Comparison of ENCODE assay signal across 28 cellular contexts in the genomic region with DNA sequence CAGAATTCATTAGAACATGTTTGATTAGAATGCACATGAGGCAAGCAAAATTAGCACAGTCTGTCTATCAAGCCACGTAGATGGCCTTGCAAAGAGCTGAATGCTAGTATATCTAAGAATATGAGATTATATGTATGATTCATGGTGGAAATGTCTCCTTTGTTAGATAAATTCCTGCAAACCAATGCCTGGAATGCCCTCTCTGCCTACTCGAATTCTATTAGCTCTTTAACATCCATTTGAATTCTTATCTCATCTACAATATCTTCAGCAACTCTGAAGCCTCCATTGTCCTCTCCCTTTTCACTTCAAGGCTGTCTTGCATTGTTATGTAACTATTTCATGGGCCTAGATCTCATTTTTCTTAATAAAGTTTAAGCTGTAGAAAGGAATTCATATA.
DNase-seq lines count a peak whose midpoint lies in the region; ATAC-seq and TF ChIP-seq lines count a peak whose summit lies in the region.
"Had no signal": no experiment of that assay in that cellular context is flagged by ENCODE, and none has a peak within 500 bp of the region (broad histone marks: within the 10 kb centered on the region; RNA-seq: fewer than 3 reads in every experiment).

No MANE protein-coding gene starts in this region.

- DNase-seq in GM23338 (ENCODE audit: low spot score) (peak; percentile 74), adipocyte (ENCODE audit: low read depth) (peak; percentile 42), non-pigmented ciliary epithelial cell (ENCODE audit: low read depth) (peak; percentile 34), endodermal cell (no peak), left lobe of liver (ENCODE audit: low spot score) (no peak), inferior parietal cortex (ENCODE audit: extremely low spot score) (no peak), HPDE6-E6E7 (ENCODE audit: extremely low spot score) (no peak)
- DNase-seq: ACHN; activated CD4-positive, alpha-beta T cell treated with anti-CD3 and anti-CD28 coated beads for 48 hours; activated effector memory CD4-positive, alpha-beta T cell treated with Interleukin-2 at 50 U/mL for 16 hours; anterior cingulate cortex; CD8-positive, alpha-beta T cell; effector CD8-positive, alpha-beta T cell; left colon; NCI-H146; NCI-H446 treated with DMSO at 0.1 percent for 48 hours; NCI-H774; posterior cingulate gyrus; SJCRH30; stimulated activated CD4-positive, alpha-beta T cell treated with anti-CD3 and anti-CD28 coated beads, Interleukin-4, amount 100 ng/mL, for 4 hours; T1000; WERI-Rb-1 had no signal

- H3K4me3 Mint-ChIP-seq in GM23338: no peak overlapping the region
- H3K4me3 Mint-ChIP-seq in endodermal cell: no peak overlapping the region
- H3K4me3 Mint-ChIP-seq: B cell; CD8-positive, alpha-beta T cell had no signal

- no peaks in the 10 kb centered on the region; the same call in 1 of the 2 replicates for H3K36me3 ChIP-seq in GM23338 (ENCODE audit: insufficient read depth)
- no peaks in the 10 kb centered on the region for H3K36me3 ChIP-seq in adipocyte (ENCODE audit: control insufficient read depth, insufficient read depth, low read length, severe bottlenecking)
- H3K36me3 ChIP-seq in iPS-18a (ENCODE audit: control insufficient read depth, low read depth, low read length): no peaks in the 10 kb centered on the region
- H3K36me3 ChIP-seq in endodermal cell (ENCODE audit: control insufficient read depth, insufficient read depth, low read length): no peaks in the 10 kb centered on the region
- H3K36me3 ChIP-seq: SJCRH30, tibial nerve, WERI-Rb-1 had no signal

- H3K4me1 ChIP-seq in GM23338 (ENCODE audit: insufficient read depth): peaks cover 33% of the 10 kb centered on the region
- no peaks in the 10 kb centered on the region for H3K4me1 ChIP-seq in adipocyte (ENCODE audit: control insufficient read depth, insufficient read depth, low read length)
- peaks cover 35% of the 10 kb centered on the region for H3K4me1 ChIP-seq in iPS-18a (ENCODE audit: control insufficient read depth, low read depth, low read length)
- H3K4me1 ChIP-seq in endodermal cell (ENCODE audit: control insufficient read depth, insufficient read depth, low read length): no peaks in the 10 kb centered on the region
- H3K4me1 ChIP-seq: SJCRH30, tibial nerve had no signal

- peaks cover 32% of the 10 kb centered on the region for H3K4me1 Mint-ChIP-seq in GM23338
- peaks cover 16% of the 10 kb centered on the region for H3K4me1 Mint-ChIP-seq in endodermal cell
- H3K4me1 Mint-ChIP-seq: B cell had no signal

- H2AFZ ChIP-seq in GM23338: no peak overlapping the region

- H3K9me3 ChIP-seq in adipocyte (ENCODE audit: control insufficient read depth, low read length) (peaks cover 4% of the 10 kb centered on the region), iPS-18a (ENCODE audit: control insufficient read depth, low read depth, low read length) (peaks cover 3% of the 10 kb centered on the region), endodermal cell (ENCODE audit: control insufficient read depth, low read length) (peaks cover 7% of the 10 kb centered on the region)
- H3K9me3 ChIP-seq: SJCRH30, tibial nerve had no signal

- no peaks in the 10 kb centered on the region for H4K20me1 ChIP-seq in GM23338 (replicated peaks; ENCODE audit: insufficient read depth)

- H3K27ac Mint-ChIP-seq in GM23338 (peak overlapping the region; percentile 81), endodermal cell (no peak overlapping the region)
- H3K27ac Mint-ChIP-seq: activated naive CD4-positive, alpha-beta T cell treated with anti-CD3 and anti-CD28 coated beads, Interleukin-2, amount 50 U/mL, for 72 hours; B cell; CD8-positive, alpha-beta T cell had no signal

- TF ChIP-seq CTCF in GM23338 (conservative IDR thresholded peaks at IDR 0.05; ENCODE audit: low read depth in 2 of 2) (no peak), endodermal cell (conservative IDR thresholded peaks at IDR 0.05) (no peak)

- peak overlapping the region; percentile 86 for H3K27ac ChIP-seq in GM23338 (ENCODE audit: low read depth)
- peak overlapping the region; percentile 67 for H3K27ac ChIP-seq in iPS-18a (ENCODE audit: low read length)
- no peak overlapping the region for H3K27ac ChIP-seq in endodermal cell (ENCODE audit: low read depth, low read length)
- H3K27ac ChIP-seq: coronary artery, SJCRH30, tibial nerve, WERI-Rb-1 had no signal

- peak overlapping the region; percentile 1; the same call in 1 of the 2 replicates for H3K4me2 ChIP-seq in GM23338

- no peaks in the 10 kb centered on the region for H3F3A ChIP-seq in GM23338 (replicated peaks; ENCODE audit: low read depth)

- H3K79me2 ChIP-seq in GM23338 (replicated peaks; ENCODE audit: insufficient read depth): no peaks in the 10 kb centered on the region

- ATAC-seq in GM23338: peak; percentile 93
- ATAC-seq in left lobe of liver: no peak
- ATAC-seq: activated naive CD4-positive, alpha-beta T cell treated with anti-CD3 and anti-CD28 coated beads, Interleukin-2, amount 50 U/mL, for 72 hours; CD8-positive, alpha-beta T cell; left colon; sciatic nerve had no signal

- H3K4me3 ChIP-seq in GM23338: no peak overlapping the region
- H3K4me3 ChIP-seq in adipocyte (ENCODE audit: low read length): no peak overlapping the region
- peak overlapping the region; percentile 21 for H3K4me3 ChIP-seq in iPS-18a (ENCODE audit: low read length)
- no peak overlapping the region for H3K4me3 ChIP-seq in endodermal cell (ENCODE audit: low read length)
- H3K4me3 ChIP-seq: coronary artery, SJCRH30, tibial nerve had no signal

- H3K36me3 Mint-ChIP-seq in GM23338 (ENCODE audit: low read depth) (peaks cover 43% of the 10 kb centered on the region), endodermal cell (ENCODE audit: low read depth) (no peaks in the 10 kb centered on the region)
- H3K36me3 Mint-ChIP-seq: activated naive CD4-positive, alpha-beta T cell treated with anti-CD3 and anti-CD28 coated beads, Interleukin-2, amount 50 U/mL, for 72 hours; CD8-positive, alpha-beta T cell had no signal

- H3K9me2 ChIP-seq in GM23338 (ENCODE audit: insufficient read depth): no peaks in the 10 kb centered on the region

- H3K27me3 Mint-ChIP-seq in GM23338 (ENCODE audit: insufficient read depth, low read depth, poor library complexity): no peaks in the 10 kb centered on the region
- H3K27me3 Mint-ChIP-seq in endodermal cell (ENCODE audit: insufficient read depth): no peaks in the 10 kb centered on the region

- no peaks in the 10 kb centered on the region for H3K27me3 ChIP-seq in GM23338 (ENCODE audit: insufficient read depth)
- no peaks in the 10 kb centered on the region for H3K27me3 ChIP-seq in adipocyte (replicated peaks; ENCODE audit: control insufficient read depth, insufficient read depth, low read length)
- no peaks in the 10 kb centered on the region for H3K27me3 ChIP-seq in iPS-18a (ENCODE audit: control insufficient read depth, insufficient read depth, low read length)
- H3K27me3 ChIP-seq in endodermal cell (ENCODE audit: control insufficient read depth, insufficient read depth, low read length, poor library complexity, severe bottlenecking): no peaks in the 10 kb centered on the region
- H3K27me3 ChIP-seq: SJCRH30, tibial nerve had no signal

- no peak overlapping the region for H3K9ac ChIP-seq in adipocyte (ENCODE audit: low read length)
- H3K9ac ChIP-seq in iPS-18a (ENCODE audit: low read length): no peak overlapping the region
- no peak overlapping the region for H3K9ac ChIP-seq in endodermal cell (ENCODE audit: extremely low read depth, low read length, poor library complexity, severe bottlenecking)

- H3K9me3 Mint-ChIP-seq in GM23338: peaks cover 35% of the 10 kb centered on the region
- peaks cover 4% of the 10 kb centered on the region for H3K9me3 Mint-ChIP-seq in endodermal cell
- H3K9me3 Mint-ChIP-seq: activated naive CD4-positive, alpha-beta T cell treated with anti-CD3 and anti-CD28 coated beads, Interleukin-2, amount 50 U/mL, for 72 hours; CD8-positive, alpha-beta T cell had no signal

- WGBS in endodermal cell (ENCODE audit: insufficient coverage in 1 of 2, insufficient read length in 1 of 2), 2 experiments: 34 to 71% methylated on average over 1 to 2 of the region's 2 CpGs

TF ChIP-seq in GM23338, 12 proteins besides CTCF, POLR2A, EP300 and RAD21 (continues in another document):
- TF ChIP-seq NANOG (IDR thresholded peaks at IDR 0.05; ENCODE audit: borderline replicate concordance) (peak; percentile 60; the same call in 1 of the 2 replicates), EZH2 (IDR thresholded peaks at IDR 0.05; ENCODE audit: low read depth, unreplicated experiment) (no peak)

Comparison
In these comparisons a context has a peak if more than half of its experiments do, and no peak if none do; other contexts are left out.
1. DNase-seq: peak in GM23338 (single experiment), adipocyte (single experiment) and non-pigmented ciliary epithelial cell (single experiment); none in endodermal cell (single experiment), left lobe of liver (single experiment), inferior parietal cortex (single experiment) and HPDE6-E6E7 (single experiment).